Comparison of ENCODE assay signal across 22 cellular contexts in the genomic region with DNA sequence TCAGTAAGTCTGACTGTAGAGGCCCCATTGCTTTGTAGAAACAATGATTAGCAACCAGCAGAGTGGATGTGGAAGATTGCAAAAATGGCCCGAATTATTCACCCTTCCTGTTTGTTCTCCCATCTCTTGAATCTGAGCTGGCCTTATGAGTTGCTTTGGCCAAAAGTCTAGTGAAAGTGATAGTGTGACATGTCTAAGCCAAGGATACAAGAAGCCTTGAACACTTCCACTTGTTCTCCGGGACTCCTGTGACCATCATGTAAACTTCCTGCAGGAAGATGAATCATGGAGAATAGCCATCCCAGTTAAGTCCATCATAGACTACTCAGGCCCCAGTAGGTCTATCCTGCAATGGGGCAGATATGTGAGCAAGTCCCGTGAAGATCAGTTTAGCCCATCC.
A peak's percentile ranks its signal among the peaks of the same experiment; 100 is the strongest.
DNase-seq lines count a peak whose midpoint lies in the region; FAIRE-seq and TF ChIP-seq lines count a peak whose summit lies in the region.
"Had no signal": no experiment of that assay in that cellular context is flagged by ENCODE, and none has a peak within 500 bp of the region (broad histone marks: within the 10 kb centered on the region; RNA-seq: fewer than 3 reads in every experiment).

No MANE protein-coding gene starts in this region.

- no peaks in the 10 kb centered on the region for H3K79me2 ChIP-seq in ACC112 (ENCODE audit: control insufficient read depth, insufficient read depth, low read length, unreplicated experiment)

- H3K27me3 ChIP-seq in ACC112 (ENCODE audit: insufficient read depth, low read length) (no peaks in the 10 kb centered on the region), bronchial epithelial cell (ENCODE audit: control insufficient read depth, insufficient read depth, low read length) (no peaks in the 10 kb centered on the region), tibial artery (no peaks in the 10 kb centered on the region), WERI-Rb-1 (ENCODE audit: insufficient read depth, low read depth, severe bottlenecking) (no peaks in the 10 kb centered on the region)
- H3K27me3 ChIP-seq: BE2C, SJCRH30 had no signal

- no peak for FAIRE-seq in bronchial epithelial cell (lab: Jason Lieb, UNC)
- FAIRE-seq: GM12891, GM19239 had no signal

- intact Hi-C loops in tibial artery (cut with DNase I; ENCODE audit: low total_unique reads) (no loop called here), head of caudate nucleus (cut with DNase I) (no loop called here)

- H3K4me3 ChIP-seq in ACC112 (ENCODE audit: low read depth, low read length) (no peak overlapping the region), bronchial epithelial cell (ENCODE audit: low read depth, low read length) (no peak overlapping the region), tibial artery (no peak overlapping the region), WERI-Rb-1 (ENCODE audit: low read depth, low read length) (no peak overlapping the region)
- H3K4me3 ChIP-seq: SJCRH30 had no signal

- no peak overlapping the region for H2AFZ ChIP-seq in ACC112 (ENCODE audit: low read length, unreplicated experiment)

- no peak for TF ChIP-seq CTCF in bronchial epithelial cell (IDR thresholded peaks at IDR 0.05; ENCODE audit: insufficient read depth, low read length, severe bottlenecking)
- TF ChIP-seq CTCF in tibial artery (IDR thresholded peaks at IDR 0.05), result no peak
- no peak for TF ChIP-seq CTCF in WERI-Rb-1 (IDR thresholded peaks at IDR 0.05; ENCODE audit: low read depth, low read length)

- H3K27ac ChIP-seq in ACC112 (ENCODE audit: low read depth, low read length), result peak overlapping the region; percentile 67; the same call in 1 of the 2 replicates
- no peak overlapping the region for H3K27ac ChIP-seq in tibial artery
- H3K27ac ChIP-seq in WERI-Rb-1, result no peak overlapping the region
- H3K27ac ChIP-seq: SJCRH30 had no signal

- H3K9me3 ChIP-seq in tibial artery (no peaks in the 10 kb centered on the region), WERI-Rb-1 (ENCODE audit: severe bottlenecking) (no peaks in the 10 kb centered on the region)
- H3K9me3 ChIP-seq: BE2C, Caco-2, SJCRH30 had no signal

- H3K4me1 ChIP-seq in ACC112 (ENCODE audit: control insufficient read depth, insufficient read depth, low read length, unreplicated experiment), result peaks cover 72% of the 10 kb centered on the region
- peaks cover 0 to 37% (median 10%) of the 10 kb centered on the region in 4 donors for H3K4me1 ChIP-seq in tibial artery
- H3K4me1 ChIP-seq: BE2C had no signal

- H3K36me3 ChIP-seq in ACC112 (ENCODE audit: insufficient read depth, low read length), result no peaks in the 10 kb centered on the region
- H3K36me3 ChIP-seq in bronchial epithelial cell (ENCODE audit: control insufficient read depth, insufficient read depth, low read length), result no peaks in the 10 kb centered on the region
- H3K36me3 ChIP-seq in tibial artery, result no peaks in the 10 kb centered on the region
- H3K36me3 ChIP-seq in WERI-Rb-1, result no peaks in the 10 kb centered on the region
- H3K36me3 ChIP-seq: BE2C, SJCRH30 had no signal

- DNase-seq in M059J (ENCODE audit: low read depth), result peak; percentile 73
- peak; percentile 51 for DNase-seq in bronchial epithelial cell (ENCODE audit: low read depth)
- DNase-seq in glomerular endothelial cell (ENCODE audit: extremely low read depth, low read depth, low spot score), result peak; percentile 69
- no peak for DNase-seq in tibial artery
- no peak for DNase-seq in activated effector memory CD4-positive, alpha-beta T cell treated with anti-CD3 and anti-CD28 coated beads, Interleukin-2, amount 50 U/mL, for 16 hours
- no peak for DNase-seq in head of caudate nucleus
- DNase-seq in WERI-Rb-1, result no peak
- DNase-seq: 8988T; BE2C; Caco-2; CD4-positive, CD25-positive, alpha-beta regulatory T cell; GOT3; NCI-H187; NCI-H2227 treated with DMSO at 0.1 percent for 48 hours; NCI-H524; NCI-H82; OCI-M1; RPMI8226; SJCRH30 had no signal

Comparison
In these comparisons a context has a peak if more than half of its experiments do, and no peak if none do; other contexts are left out.
1. DNase-seq: peak in M059J (single experiment), bronchial epithelial cell (single experiment) and glomerular endothelial cell (single experiment); none in tibial artery (0 of 2), activated effector memory CD4-positive, alpha-beta T cell treated with anti-CD3 and anti-CD28 coated beads, Interleukin-2, amount 50 U/mL, for 16 hours (single experiment), head of caudate nucleus (0 of 42) and WERI-Rb-1 (single experiment).